In genomic region chr1:38858833-38859560, GRCh38 we compare ENCODE assay signal across 8 cellular contexts. TPM values are rescaled to one million over a fixed set of nuclear protein-coding genes. Genes with fewer than 3 reads are reported as not detected.
DNase-seq lines count a peak whose midpoint lies in the region; ATAC-seq lines count a peak whose summit lies in the region.

No MANE protein-coding gene starts in this region.

- intact Hi-C loops in sciatic nerve (cut with DNase I), result no loop called here

- in situ Hi-C loops in Caki2 (cut with HindIII; ENCODE audit: low pct_unique_long_range_greater_than_20kb, low sequenced_read_pairs), result no loop called here

- H3K4me3 ChIP-seq in iPS-11a (ENCODE audit: low read depth, low read length), result peak overlapping the region; percentile 78

- ATAC-seq in GM21367 (IDR thresholded peaks at IDR 0.05; ENCODE audit: unreplicated experiment) (peak; percentile 28), sciatic nerve (peak; percentile 5)

- DNase-seq in Caki2 (ENCODE audit: low read depth), result peak; percentile 61
- peak; percentile 33 for DNase-seq in HS-27A (ENCODE audit: low read depth)
- peak; percentile 6 for DNase-seq in T follicular helper cell (ENCODE audit: low read depth)
- peak; percentile 65 for DNase-seq in astrocyte of the hippocampus (ENCODE audit: low read depth, low spot score)
- peak; percentile 75 for DNase-seq in sciatic nerve (ENCODE audit: low spot score)
- DNase-seq in foreskin melanocyte, result no peak

RNA-seq across cellular contexts. Expression of gene RRAGC, which starts 0.6 kb away (rescaled TPM):
- total RNA-seq in Caki2 (2014; rRNA removed; shearing (Covaris generic); ENCODE audit: low replicate concordance), result 19.2 and 24.2 TPM in 2 replicates
- total RNA-seq in sciatic nerve, result 28.3 TPM

RNA-seq across cellular contexts. Expression of gene MYCBP, which starts 14.2 kb away (rescaled TPM):
- total RNA-seq in Caki2 (2014; rRNA removed; shearing (Covaris generic); ENCODE audit: low replicate concordance), result 13.9 and 27.5 TPM in 2 replicates
- total RNA-seq in sciatic nerve, result 6.5 TPM

RNA-seq across cellular contexts. Expression of gene GJA9, which starts 22.4 kb away (rescaled TPM):
- total RNA-seq in Caki2 (2014; rRNA removed; shearing (Covaris generic); ENCODE audit: low replicate concordance), result not detected in 2 replicates
- total RNA-seq in sciatic nerve, result not detected
